In the genomic region with DNA sequence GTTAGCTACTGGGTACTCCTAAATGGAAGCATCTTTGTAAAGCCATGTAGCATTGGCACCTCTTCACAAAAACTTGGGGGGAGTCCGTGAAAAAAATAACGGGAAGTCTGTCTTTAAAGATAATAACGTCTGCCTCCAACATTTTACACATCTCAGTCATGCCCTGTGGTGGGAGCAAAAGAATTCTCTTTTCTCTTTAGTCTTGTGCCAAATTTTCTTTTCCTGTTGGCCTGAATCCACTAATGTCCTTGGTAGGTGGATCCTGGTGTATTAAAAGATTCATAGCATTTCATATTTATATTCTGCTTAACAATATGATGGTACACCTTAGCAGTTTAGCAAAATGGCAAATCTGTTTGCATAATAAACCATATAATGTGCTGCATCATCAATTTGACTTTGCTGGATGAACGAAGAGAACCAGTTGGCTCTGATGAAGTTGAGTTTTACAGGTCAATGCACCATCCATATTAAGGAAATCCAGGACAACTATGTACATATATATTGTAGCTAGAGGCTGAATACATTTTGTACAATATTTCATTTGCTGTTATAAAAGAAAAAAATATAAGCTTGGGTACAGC, we compare ENCODE assay signal across 28 cellular contexts.
"Had no signal": no experiment of that assay in that cellular context is flagged by ENCODE, and none has a peak within 500 bp of the region (broad histone marks: within the 10 kb centered on the region; RNA-seq: fewer than 3 reads in every experiment).

No MANE protein-coding gene starts in this region.

- H3K36me3 ChIP-seq: gastrocnemius medialis, ovary, prostate gland, suprapubic skin, tibial artery, upper lobe of right lung had no signal

- H3K4me3 ChIP-seq: gastrocnemius medialis, ovary, prostate gland, suprapubic skin, tibial artery, upper lobe of right lung had no signal

- H3K4me1 ChIP-seq: gastrocnemius medialis, prostate gland, suprapubic skin, tibial artery, upper lobe of right lung had no signal

- H3K36me3 Mint-ChIP-seq: activated naive CD8-positive, alpha-beta T cell; naive thymus-derived CD4-positive, alpha-beta T cell; stimulated activated naive B cell treated with anti-CD40 and anti-IgM and Interleukin-4, amounts not matched to agents 10 μg/mL and 1 μg/mL and 100 μg/mL, for 72 hours had no signal

- H3K4me3 Mint-ChIP-seq: activated CD4-positive, alpha-beta T cell treated with anti-CD3 and anti-CD28 coated beads for 36 hours; activated CD8-positive, alpha-beta T cell treated with anti-CD3 and anti-CD28 coated beads, Interleukin-2, amount 10 ng/mL, durations not matched to agents 7 days and 5 days; activated naive CD8-positive, alpha-beta T cell; activated T-cell treated with anti-CD3 and anti-CD28 coated beads, Interleukin-2, amount 50 U/mL, for 72 hours; dendritic cell treated with granulocyte-macrophage colony-stimulating factor and Interleukin-4, amounts not matched to agents 40 ng/mL and 50 ng/mL, for 4 days; naive thymus-derived CD4-positive, alpha-beta T cell; stimulated activated naive B cell treated with anti-CD40 and anti-IgM and Interleukin-4, amounts not matched to agents 10 μg/mL and 1 μg/mL and 100 μg/mL, for 72 hours had no signal

- ATAC-seq: activated CD4-positive, alpha-beta T cell treated with anti-CD3 and anti-CD28 coated beads for 36 hours; activated CD8-positive, alpha-beta T cell treated with anti-CD3 and anti-CD28 coated beads, Interleukin-2, amount 10 ng/mL, durations not matched to agents 7 days and 5 days; activated T-cell treated with anti-CD3 and anti-CD28 coated beads, Interleukin-2, amount 50 U/mL, for 72 hours; gastrocnemius medialis; left cardiac atrium; left ventricle myocardium superior; naive thymus-derived CD4-positive, alpha-beta T cell; stimulated activated naive B cell treated with anti-CD40 and anti-IgM and Interleukin-4, amounts not matched to agents 10 μg/mL and 1 μg/mL and 100 μg/mL, for 72 hours; upper lobe of right lung had no signal

- H3K27me3 Mint-ChIP-seq: activated CD4-positive, alpha-beta T cell treated with anti-CD3 and anti-CD28 coated beads for 36 hours; activated naive CD8-positive, alpha-beta T cell; dendritic cell treated with granulocyte-macrophage colony-stimulating factor and Interleukin-4, amounts not matched to agents 40 ng/mL and 50 ng/mL, for 4 days; naive thymus-derived CD4-positive, alpha-beta T cell; stimulated activated naive B cell treated with anti-CD40 and anti-IgM and Interleukin-4, amounts not matched to agents 10 μg/mL and 1 μg/mL and 100 μg/mL, for 72 hours had no signal

- H3K9me3 ChIP-seq: gastrocnemius medialis, ovary, prostate gland, suprapubic skin, tibial artery, upper lobe of right lung had no signal

- H3K9me3 Mint-ChIP-seq: dendritic cell treated with granulocyte-macrophage colony-stimulating factor and Interleukin-4, amounts not matched to agents 40 ng/mL and 50 ng/mL, for 4 days; stimulated activated naive B cell treated with anti-CD40 and anti-IgM and Interleukin-4, amounts not matched to agents 10 μg/mL and 1 μg/mL and 100 μg/mL, for 72 hours had no signal

- FAIRE-seq: endometrium, keratinocyte had no signal

- H3K27me3 ChIP-seq: gastrocnemius medialis, ovary, suprapubic skin, tibial artery, upper lobe of right lung had no signal

- DNase-seq: activated CD4-positive, alpha-beta T cell treated with anti-CD3 and anti-CD28 coated beads for 36 hours; activated CD4-positive, CD25-positive, alpha-beta regulatory T cell; activated CD8-positive, alpha-beta T cell treated with anti-CD3 and anti-CD28 coated beads, Interleukin-2, amount 10 ng/mL, durations not matched to agents 7 days and 5 days; activated naive CD4-positive, alpha-beta T cell; activated T-cell treated with anti-CD3 and anti-CD28 coated beads for 4 hours; activated T-cell treated with anti-CD3 and anti-CD28 coated beads, Interleukin-2, amount 50 U/mL, for 72 hours; anterior cingulate cortex; caudate nucleus; effector CD8-positive, alpha-beta T cell; gastrocnemius medialis; glutamatergic neuron; left cardiac atrium; left ventricle myocardium superior; mammary epithelial cell; naive thymus-derived CD4-positive, alpha-beta T cell; ovary; retina; stimulated activated CD4-positive, alpha-beta T cell treated with anti-CD3 and anti-CD28 coated beads, Interleukin-15, amount 100 ng/mL, for 24 hours; stimulated activated CD4-positive, alpha-beta T cell treated with anti-CD3 and anti-CD28 coated beads, Interleukin-2, amount 100 ng/mL, for 24 hours; stimulated activated naive B cell treated with anti-CD40 and anti-IgM and Interleukin-4, amounts not matched to agents 10 μg/mL and 1 μg/mL and 100 μg/mL, for 72 hours; tibial artery; upper lobe of right lung had no signal

- H3K27ac ChIP-seq: gastrocnemius medialis, ovary, prostate gland, suprapubic skin, tibial artery, upper lobe of right lung had no signal

- H3K4me1 Mint-ChIP-seq: activated CD4-positive, alpha-beta T cell treated with anti-CD3 and anti-CD28 coated beads for 36 hours; naive thymus-derived CD4-positive, alpha-beta T cell; stimulated activated naive B cell treated with anti-CD40 and anti-IgM and Interleukin-4, amounts not matched to agents 10 μg/mL and 1 μg/mL and 100 μg/mL, for 72 hours had no signal

- H3K27ac Mint-ChIP-seq: activated CD4-positive, alpha-beta T cell treated with anti-CD3 and anti-CD28 coated beads for 36 hours; activated CD8-positive, alpha-beta T cell treated with anti-CD3 and anti-CD28 coated beads, Interleukin-2, amount 10 ng/mL, durations not matched to agents 7 days and 5 days; activated naive CD8-positive, alpha-beta T cell; activated T-cell treated with anti-CD3 and anti-CD28 coated beads, Interleukin-2, amount 50 U/mL, for 72 hours; dendritic cell treated with granulocyte-macrophage colony-stimulating factor and Interleukin-4, amounts not matched to agents 40 ng/mL and 50 ng/mL, for 4 days; naive thymus-derived CD4-positive, alpha-beta T cell; stimulated activated naive B cell treated with anti-CD40 and anti-IgM and Interleukin-4, amounts not matched to agents 10 μg/mL and 1 μg/mL and 100 μg/mL, for 72 hours had no signal
